ENCODE assay signal across 8 cellular contexts in the genomic region with DNA sequence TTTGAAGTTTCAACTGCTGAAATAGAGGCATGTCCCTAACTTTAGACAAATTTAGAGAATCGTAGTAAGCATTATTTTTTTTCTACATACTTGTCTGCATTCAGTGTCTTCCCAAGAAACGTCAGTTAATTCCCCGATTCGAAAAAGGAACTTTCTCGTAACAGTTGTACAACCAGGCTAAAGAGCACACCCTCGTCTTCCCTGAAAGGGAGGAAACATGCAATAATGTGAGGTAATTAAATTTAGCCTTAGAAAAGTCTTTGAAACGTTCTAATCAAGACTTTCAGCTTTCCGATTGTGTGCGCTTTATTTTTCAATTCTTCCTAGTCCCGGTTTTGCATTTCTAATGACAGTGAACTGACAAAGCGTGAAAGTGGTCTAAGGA. TPM values are rescaled to one million over a fixed set of nuclear protein-coding genes. Genes with fewer than 3 reads are reported as not detected.
A peak's percentile ranks its signal among the peaks of the same experiment; 100 is the strongest.
DNase-seq lines count a peak whose midpoint lies in the region; ATAC-seq, FAIRE-seq and TF ChIP-seq lines count a peak whose summit lies in the region.

No MANE protein-coding gene starts in this region.

- no peaks in the 10 kb centered on the region for H3K9me3 ChIP-seq in T-helper 17 cell (ENCODE audit: control insufficient read depth, low read length, poor library complexity, severe bottlenecking)
- H3K9me3 ChIP-seq in gastroesophageal sphincter: no peaks in the 10 kb centered on the region
- no peaks in the 10 kb centered on the region for H3K9me3 ChIP-seq in effector memory CD4-positive, alpha-beta T cell (ENCODE audit: control insufficient read depth, low read length)

- H3K27me3 Mint-ChIP-seq in T-helper 17 cell: peaks cover 52% of the 10 kb centered on the region

- 0 to 3% methylated on average over 8 to 11 of the region's 11 CpGs for WGBS in gastroesophageal sphincter (ENCODE audit: low coverage in 1 of 2), 2 donors

- peaks cover 0 to 35% (median 0%) of the 10 kb centered on the region in 3 donors for H3K4me1 ChIP-seq in gastroesophageal sphincter
- no peaks in the 10 kb centered on the region for H3K4me1 ChIP-seq in effector memory CD4-positive, alpha-beta T cell (ENCODE audit: control insufficient read depth, insufficient read depth, low read length, poor library complexity, severe bottlenecking)

- peak overlapping the region; percentile 60 to 98 for H3K4me3 ChIP-seq in gastroesophageal sphincter
- H3K4me3 ChIP-seq in effector memory CD4-positive, alpha-beta T cell (ENCODE audit: insufficient read depth, low read depth, low read length, poor library complexity, severe bottlenecking): no peak overlapping the region

- H3K36me3 ChIP-seq in gastroesophageal sphincter: no peaks in the 10 kb centered on the region
- no peaks in the 10 kb centered on the region for H3K36me3 ChIP-seq in effector memory CD4-positive, alpha-beta T cell (ENCODE audit: control insufficient read depth, insufficient read depth, low read length)

- no peak for DNase-seq in GM19239 (ENCODE audit: insufficient read length, low spot score)
- no peak for DNase-seq in T-helper 17 cell
- no peak for DNase-seq in sciatic nerve (ENCODE audit: low spot score)
- DNase-seq in effector memory CD4-positive, alpha-beta T cell: no peak
- DNase-seq in germinal center (ENCODE audit: low spot score): no peak
- no peak for DNase-seq in MV-4-11 (lab: John Stamatoyannopoulos, UW)
- DNase-seq in OCI-M2 (lab: John Stamatoyannopoulos, UW; ENCODE audit: unreplicated experiment): no peak

- H3K4me1 Mint-ChIP-seq in T-helper 17 cell: peaks cover 13% of the 10 kb centered on the region

- peaks cover 5% of the 10 kb centered on the region for H3K36me3 Mint-ChIP-seq in T-helper 17 cell (ENCODE audit: low read depth)

- no peak for TF ChIP-seq CTCF in gastroesophageal sphincter (IDR thresholded peaks at IDR 0.05)

- H3K27me3 ChIP-seq in gastroesophageal sphincter: no peaks in the 10 kb centered on the region
- peaks cover 10% of the 10 kb centered on the region for H3K27me3 ChIP-seq in effector memory CD4-positive, alpha-beta T cell (replicated peaks; ENCODE audit: control insufficient read depth, insufficient read depth, low read length, poor library complexity, severe bottlenecking)

- ATAC-seq in T-helper 17 cell (no peak), gastroesophageal sphincter (peak; percentile 42), sciatic nerve (peak; percentile 4)

- TF ChIP-seq POLR2A in gastroesophageal sphincter (IDR thresholded peaks at IDR 0.05): no peak

- peak overlapping the region in 3 of 4 donors; percentile 52 to 73 (median 63) for H3K27ac ChIP-seq in gastroesophageal sphincter
- H3K27ac ChIP-seq in effector memory CD4-positive, alpha-beta T cell (ENCODE audit: insufficient read depth, low read length, poor library complexity, severe bottlenecking): no peak overlapping the region

- H3K4me3 Mint-ChIP-seq in T-helper 17 cell: peak overlapping the region; percentile 78

- H3K27ac Mint-ChIP-seq in T-helper 17 cell: no peak overlapping the region

- TF ChIP-seq EP300 in gastroesophageal sphincter (IDR thresholded peaks at IDR 0.05): no peak

- intact Hi-C loops in sciatic nerve (cut with DNase I): no loop called here

- peak; percentile 23 for FAIRE-seq in GM19239 (lab: Jason Lieb, UNC)

RNA-seq across cellular contexts. Expression of a gene that starts 0.4 kb away (rescaled TPM):
- total RNA-seq in T-helper 17 cell: not detected
- total RNA-seq in gastroesophageal sphincter: 10 to 100 TPM in 3 of 4 donors, 1 to 10 TPM in 1; 8.9 to 24.6 (median 16.4) TPM
- 19.4 TPM for total RNA-seq in sciatic nerve

Comparison
In these comparisons a context has a peak if more than half of its experiments do, and no peak if none do; other contexts are left out.
1. RNA of a gene that starts 0.4 kb away (total RNA-seq): 19.4 TPM in sciatic nerve (single experiment) and 8.9 to 24.6 TPM in gastroesophageal sphincter; not detected in T-helper 17 cell; every median in the first group is over 4 times any median in the second.